ENCODE assay signal across 9 cellular contexts in genomic region chr6:116251568-116252384, GRCh38. TPM values are rescaled to one million over a fixed set of nuclear protein-coding genes. Genes with fewer than 3 reads are reported as not detected.
A peak's percentile ranks its signal among the peaks of the same experiment; 100 is the strongest.
DNase-seq lines count a peak whose midpoint lies in the region; TF ChIP-seq lines count a peak whose summit lies in the region.
"Had no signal": no experiment of that assay in that cellular context is flagged by ENCODE, and none has a peak within 500 bp of the region (broad histone marks: within the 10 kb centered on the region; RNA-seq: fewer than 3 reads in every experiment).

No MANE protein-coding gene starts in this region.

- no peak overlapping the region for H4K91ac ChIP-seq in H9 (ENCODE audit: insufficient read length, low read depth, low read length)

- H3K4me1 ChIP-seq in H9 (ENCODE audit: insufficient read depth, low read length): peaks cover 10% of the 10 kb centered on the region; the same call in 1 of the 2 replicates
- peaks cover 11 to 26% of the 10 kb centered on the region in 2 donors for H3K4me1 ChIP-seq in ascending aorta

- no peak overlapping the region for H2BK15ac ChIP-seq in H9 (ENCODE audit: low read depth, low read length)

- H2BK20ac ChIP-seq in H9 (ENCODE audit: low read depth, low read length, poor library complexity, severe bottlenecking): no peak overlapping the region

- H3K27me3 ChIP-seq in H9 (ENCODE audit: insufficient read depth, low read length) (no peaks in the 10 kb centered on the region), ascending aorta (no peaks in the 10 kb centered on the region)
- H3K27me3 ChIP-seq: upper lobe of right lung had no signal

- H3K4me2 ChIP-seq in H9 (ENCODE audit: insufficient read depth, insufficient read length, low read length): peak overlapping the region; percentile 75

- H3K4ac ChIP-seq in H9 (ENCODE audit: low read depth, low read length): no peak overlapping the region

- intact Hi-C loops in ascending aorta (cut with DNase I): loop anchor here (2.0 kb wide), 1 partner anchor 151 kb away; the partner anchor contains the start of gene NT5DC1

- no peak overlapping the region for H2AFZ ChIP-seq in H9 (ENCODE audit: low read length)

- H2BK5ac ChIP-seq in H9 (ENCODE audit: insufficient read length, low read length): no peak overlapping the region

- peak; percentile 17 for DNase-seq in ACHN
- peak; percentile 39 for DNase-seq in H9
- DNase-seq in ascending aorta (ENCODE audit: low spot score in 2 of 2): no peak
- no peak for DNase-seq in NCI-H187 treated with DMSO at 0.1 percent for 48 hours (lab: John Stamatoyannopoulos, UW)
- no peak for DNase-seq in NCI-H82 (lab: John Stamatoyannopoulos, UW)
- no peak for DNase-seq in SIG-M5 treated with dmso at 0.1 percent for 504 hours (lab: John Stamatoyannopoulos, UW; ENCODE audit: unreplicated experiment)
- no peak for DNase-seq in stimulated activated CD4-positive, alpha-beta T cell treated with anti-CD3 and anti-CD28 coated beads, Interleukin-2, amount 100 ng/mL, for 48 hours
- DNase-seq: upper lobe of right lung had no signal

- WGBS in H9 (ENCODE audit: extremely low coverage, insufficient read length, low lambda C conversion rate): no CpG with 5 or more reads among the region's 6 CpGs

- no peaks in the 10 kb centered on the region for H3K36me3 ChIP-seq in ascending aorta
- H3K36me3 ChIP-seq: upper lobe of right lung had no signal

- no peak overlapping the region for H2BK120ac ChIP-seq in H9 (ENCODE audit: low read depth, low read length, poor library complexity, severe bottlenecking)

- peak overlapping the region; percentile 31 for H2BK12ac ChIP-seq in H9 (ENCODE audit: insufficient read length, low read depth, low read length)

- no peak overlapping the region for H4K8ac ChIP-seq in H9 (replicated peaks; ENCODE audit: insufficient read length, low read depth, low read length)

- H3K4me3 Mint-ChIP-seq in H9: peak overlapping the region; percentile 47 to 67

- H3K9ac ChIP-seq in H9 (ENCODE audit: extremely low read depth, insufficient read length, low read length): no peak overlapping the region

- H2AK5ac ChIP-seq in H9 (ENCODE audit: insufficient read length, low read length): no peak overlapping the region

- no peak overlapping the region for H3T11ph ChIP-seq in H9 (ENCODE audit: low read length)

- peaks cover 3% of the 10 kb centered on the region; the same call in 1 of the 2 replicates for H3K79me2 ChIP-seq in H9 (ENCODE audit: insufficient read depth, low read length)

- H3K79me1 ChIP-seq in H9 (ENCODE audit: insufficient read depth, low read depth, low read length, poor library complexity, severe bottlenecking): no peaks in the 10 kb centered on the region

- no peaks in the 10 kb centered on the region for H3K9me3 ChIP-seq in H9 (ENCODE audit: control insufficient read depth, low read depth, low read length)
- no peaks in the 10 kb centered on the region for H3K9me3 ChIP-seq in ascending aorta
- H3K9me3 ChIP-seq in iPS-18c (ENCODE audit: control insufficient read depth, insufficient read depth, low read length): no peaks in the 10 kb centered on the region
- H3K9me3 ChIP-seq: upper lobe of right lung had no signal

- H3K36me3 Mint-ChIP-seq in H9 (ENCODE audit: insufficient read depth in 1 of 3, low read depth in 3 of 3): peaks cover 4 to 12% (median 6%) of the 10 kb centered on the region in 3 experiments; a peak in 4 of 7 replicates

- H4K5ac ChIP-seq in H9 (ENCODE audit: insufficient read length, low read depth, low read length): no peak overlapping the region

- TF ChIP-seq CTCF in H9 (conservative IDR thresholded peaks at IDR 0.05) (no peak), ascending aorta (IDR thresholded peaks at IDR 0.05) (no peak)

- no peaks in the 10 kb centered on the region for H3K27me3 Mint-ChIP-seq in H9 (ENCODE audit: low read depth)

- H4K20me1 ChIP-seq in H9 (ENCODE audit: control insufficient read depth, insufficient read depth, insufficient read length): no peaks in the 10 kb centered on the region

- no peak overlapping the region for H3K14ac ChIP-seq in H9 (ENCODE audit: insufficient read depth, low read length)

- H3K4me1 Mint-ChIP-seq in H9: peaks cover 26 to 28% of the 10 kb centered on the region in 2 experiments

- peaks cover 9% of the 10 kb centered on the region for H3K23me2 ChIP-seq in H9 (ENCODE audit: insufficient read length, low read depth, low read length, poor library complexity, severe bottlenecking)

- H3K4me3 ChIP-seq in ascending aorta: peak overlapping the region; percentile 38 to 90
- peak overlapping the region; percentile 22; the same call in 1 of the 2 replicates for H3K4me3 ChIP-seq in iPS-18c (ENCODE audit: insufficient read depth, low read depth, low read length)

- H3K27ac ChIP-seq in H9 (ENCODE audit: insufficient read length, low read depth, low read length) (peak overlapping the region; percentile 40), ascending aorta (peak overlapping the region; percentile 51 to 73)
- H3K27ac ChIP-seq: upper lobe of right lung had no signal

- peak overlapping the region; percentile 33 to 92 (median 87); a peak in 6 of 7 replicates for H3K27ac Mint-ChIP-seq in H9

- no peak overlapping the region for H3K18ac ChIP-seq in H9 (ENCODE audit: insufficient read length, low read depth, low read length)

- H3K9me3 Mint-ChIP-seq in H9: no peaks in the 10 kb centered on the region

- no peak overlapping the region for H3K56ac ChIP-seq in H9 (ENCODE audit: insufficient read length, low read depth, low read length)

- H3K23ac ChIP-seq in H9 (ENCODE audit: insufficient read length, low read depth, low read length): no peak overlapping the region

- in situ Hi-C loops in ACHN (cut with HindIII; ENCODE audit: low pct_ligation_motif_present, low pct_unique_long_range_greater_than_20kb, low sequenced_read_pairs): no loop called here

RNA-seq across cellular contexts. Expression of gene TSPYL4, which starts 2.1 kb away (rescaled TPM):
- 18.9 and 19.0 TPM in 2 replicates for total RNA-seq in H9 (2021)
- total RNA-seq in ascending aorta: 8.8 TPM

RNA-seq across cellular contexts. Expression of gene TSPYL1, which starts 28.0 kb away (rescaled TPM):
- 75.3 and 76.8 TPM in 2 replicates for total RNA-seq in H9 (2021)
- 36.6 TPM for total RNA-seq in ascending aorta

Comparison
In these comparisons a context has a peak if more than half of its experiments do, and no peak if none do; other contexts are left out.
1. DNase-seq: peak in ACHN (single experiment) and H9 (single experiment); none in ascending aorta (0 of 2), NCI-H187 treated with DMSO at 0.1 percent for 48 hours (single experiment), NCI-H82 (single experiment), SIG-M5 treated with dmso at 0.1 percent for 504 hours (single experiment) and stimulated activated CD4-positive, alpha-beta T cell treated with anti-CD3 and anti-CD28 coated beads, Interleukin-2, amount 100 ng/mL, for 48 hours (0 of 2).